19 cellular contexts compared by ENCODE assay signal in genomic region chr7:1733908-1734252, GRCh38.
A peak's percentile ranks its signal among the peaks of the same experiment; 100 is the strongest.
DNase-seq lines count a peak whose midpoint lies in the region; ATAC-seq and TF ChIP-seq lines count a peak whose summit lies in the region.
"Had no signal": no experiment of that assay in that cellular context is flagged by ENCODE, and none has a peak within 500 bp of the region (broad histone marks: within the 10 kb centered on the region; RNA-seq: fewer than 3 reads in every experiment).

No MANE protein-coding gene starts in this region.

- H3K36me3 ChIP-seq in right atrium auricular region, result peaks cover 3% of the 10 kb centered on the region
- no peaks in the 10 kb centered on the region for H3K36me3 ChIP-seq in SK-N-MC (ENCODE audit: insufficient read depth, low read length)
- no peaks in the 10 kb centered on the region for H3K36me3 ChIP-seq in psoas muscle (ENCODE audit: insufficient read depth in 1 of 2, low read depth in 1 of 2)

- H3K9ac ChIP-seq in SK-N-MC (ENCODE audit: insufficient read length), result no peak overlapping the region
- H3K9ac ChIP-seq: BLaER1 treated with 17β-estradiol and CSF1 and Interleukin-3, amounts not matched to agents 10 nM and 100 nM had no signal

- TF ChIP-seq CTCF in right atrium auricular region (IDR thresholded peaks at IDR 0.05) (no peak), psoas muscle (IDR thresholded peaks at IDR 0.05) (no peak)

- H3K4me3 ChIP-seq in right atrium auricular region (no peak overlapping the region), right cardiac atrium (ENCODE audit: low read length) (no peak overlapping the region), SK-N-MC (0 out of 2 replicates have a peak overlapping the region, but pooled peaks have one; percentile 21), psoas muscle (no peak overlapping the region)
- H3K4me3 ChIP-seq: BLaER1 treated with 17β-estradiol and CSF1 and Interleukin-3, amounts not matched to agents 10 nM and 100 nM; GM12878 had no signal

- no peaks in the 10 kb centered on the region for H3K27me3 ChIP-seq in right atrium auricular region
- no peaks in the 10 kb centered on the region for H3K27me3 ChIP-seq in right cardiac atrium (ENCODE audit: control insufficient read depth, insufficient read depth)
- peaks cover 0 to 11% (median 0%) of the 10 kb centered on the region in 3 donors for H3K27me3 ChIP-seq in psoas muscle (ENCODE audit: insufficient read depth in 3 of 3, low read length in 2 of 3)

- no peak for ATAC-seq in right cardiac atrium
- ATAC-seq in psoas muscle, result peak; percentile 25 to 62 (median 48)
- no peak for ATAC-seq in HG02610 (IDR thresholded peaks at IDR 0.05; ENCODE audit: unreplicated experiment)
- ATAC-seq: CD8-positive, alpha-beta T cell; GM12878 had no signal

- H3K9me3 ChIP-seq in right atrium auricular region, result peaks cover 0 to 17% of the 10 kb centered on the region in 2 donors
- H3K9me3 ChIP-seq in right cardiac atrium (ENCODE audit: control insufficient read depth, low read length), result no peaks in the 10 kb centered on the region
- H3K9me3 ChIP-seq in SK-N-MC (ENCODE audit: low read depth, low read length), result no peaks in the 10 kb centered on the region
- peaks cover 13% of the 10 kb centered on the region for H3K9me3 ChIP-seq in psoas muscle

- WGBS in right cardiac atrium, result 89% methylated on average over 4 of the region's 4 CpGs
- 42 to 80% (median 52%) methylated on average over 4 of the region's 4 CpGs for WGBS in psoas muscle, 3 donors

- intact Hi-C loops in right cardiac atrium (cut with DNase I) (no loop called here), psoas muscle (cut with DNase I) (no loop called here), posterior vena cava (cut with DNase I) (no loop called here)

- no peaks in the 10 kb centered on the region for H3K4me1 ChIP-seq in right atrium auricular region
- H3K4me1 ChIP-seq in right cardiac atrium (ENCODE audit: control insufficient read depth, insufficient read depth, low read length), result no peaks in the 10 kb centered on the region
- H3K4me1 ChIP-seq in psoas muscle, result peaks cover 3% of the 10 kb centered on the region
- H3K4me1 ChIP-seq: Caco-2 had no signal

- no peak for DNase-seq in right atrium auricular region (ENCODE audit: low spot score)
- no peak for DNase-seq in right cardiac atrium
- no peak for DNase-seq in SK-N-MC (ENCODE audit: low read depth, low spot score)
- DNase-seq in myocyte (ENCODE audit: low read depth), result peak; percentile 40
- no peak for DNase-seq in psoas muscle
- no peak for DNase-seq in GM03348 (ENCODE audit: low spot score)
- no peak for DNase-seq in posterior vena cava (ENCODE audit: low spot score)
- DNase-seq: 8988T; ACHN; Calu3; CD4-positive, alpha-beta T cell; CD8-positive, alpha-beta T cell; DMS79 treated with DMSO at 0.1 percent for 48 hours; GF-D8 had no signal

- peak overlapping the region; percentile 50 to 66 for H3K27ac ChIP-seq in right atrium auricular region
- no peak overlapping the region for H3K27ac ChIP-seq in right cardiac atrium (ENCODE audit: low read length)
- H3K27ac ChIP-seq in SK-N-MC, result no peak overlapping the region
- H3K27ac ChIP-seq in psoas muscle, result no peak overlapping the region
- H3K27ac ChIP-seq: BLaER1 treated with 17β-estradiol and CSF1 and Interleukin-3, amounts not matched to agents 10 nM and 100 nM; C4-2B had no signal

Comparison
In these comparisons a context has a peak if more than half of its experiments do, and no peak if none do; other contexts are left out.
1. H3K27ac ChIP-seq: peak in right atrium auricular region (2 of 2); none in right cardiac atrium (single experiment), SK-N-MC (single experiment) and psoas muscle (single experiment).
2. ATAC-seq: peak in psoas muscle (4 of 4); none in right cardiac atrium (0 of 2) and HG02610 (single experiment).